ENCODE assay signal across 9 cellular contexts in the genomic region with DNA sequence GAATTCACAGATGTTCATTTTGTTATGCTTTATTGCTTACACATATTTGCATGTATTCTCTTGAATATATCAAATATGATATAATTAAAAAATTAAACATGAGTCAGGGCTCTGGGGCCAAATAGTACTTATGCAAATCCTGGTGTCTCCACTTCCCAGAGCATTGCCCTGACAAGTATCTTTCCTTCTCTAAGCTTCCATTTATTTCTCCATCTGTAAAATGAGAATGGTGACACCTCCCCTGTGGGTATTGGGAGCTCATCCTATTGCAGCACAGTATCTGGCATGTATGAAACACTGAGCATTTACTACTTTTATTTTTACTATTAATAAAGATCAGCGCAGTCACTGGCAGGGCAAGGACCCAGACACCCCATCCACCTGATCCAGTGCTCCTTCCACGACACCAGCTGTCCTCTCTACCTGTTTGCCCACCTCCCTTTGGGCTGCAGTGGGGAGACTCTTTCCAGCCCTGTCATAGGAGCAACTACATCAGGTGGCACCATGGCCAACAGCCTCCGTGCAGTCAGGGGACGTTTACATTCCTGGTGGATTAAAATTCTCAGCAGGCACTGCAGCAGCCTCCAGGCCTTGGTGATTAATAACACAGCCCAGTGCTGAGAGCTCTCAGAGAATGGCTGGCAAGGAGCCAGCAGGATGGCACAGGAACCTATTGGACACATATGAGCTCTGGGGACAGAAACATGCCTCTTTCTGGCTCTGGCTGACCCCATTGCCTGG.
A peak's percentile ranks its signal among the peaks of the same experiment; 100 is the strongest.
DNase-seq lines count a peak whose midpoint lies in the region; ATAC-seq and TF ChIP-seq lines count a peak whose summit lies in the region.
"Had no signal": no experiment of that assay in that cellular context is flagged by ENCODE, and none has a peak within 500 bp of the region (broad histone marks: within the 10 kb centered on the region; RNA-seq: fewer than 3 reads in every experiment).

No MANE protein-coding gene starts in this region.

- no peak overlapping the region for H3K27ac Mint-ChIP-seq in endodermal cell
- H3K27ac Mint-ChIP-seq in activated naive CD4-positive, alpha-beta T cell treated with anti-CD3 and anti-CD28 coated beads, Interleukin-2, amount 10 ng/mL, durations not matched to agents 7 days and 5 days = no peak overlapping the region

- peaks cover 8% of the 10 kb centered on the region for H3K9me3 ChIP-seq in endodermal cell (ENCODE audit: control insufficient read depth, low read length)

- no peak overlapping the region for H3K9ac ChIP-seq in endodermal cell (ENCODE audit: extremely low read depth, low read length, poor library complexity, severe bottlenecking)

- intact Hi-C loops in posterior vena cava (cut with DNase I) = no loop called here

- H3K36me3 ChIP-seq in endodermal cell (ENCODE audit: control insufficient read depth, insufficient read depth, low read length) = no peaks in the 10 kb centered on the region

- no peak overlapping the region for H3K4me3 ChIP-seq in endodermal cell (ENCODE audit: low read length)

- 68 to 79% methylated on average over 4 of the region's 4 CpGs for WGBS in endodermal cell (ENCODE audit: insufficient coverage in 1 of 2, insufficient read length in 1 of 2), 2 experiments

- peaks cover 15% of the 10 kb centered on the region for H3K9me3 Mint-ChIP-seq in endodermal cell
- no peaks in the 10 kb centered on the region for H3K9me3 Mint-ChIP-seq in activated naive CD4-positive, alpha-beta T cell treated with anti-CD3 and anti-CD28 coated beads, Interleukin-2, amount 10 ng/mL, durations not matched to agents 7 days and 5 days

- no peaks in the 10 kb centered on the region for H3K27me3 ChIP-seq in endodermal cell (ENCODE audit: control insufficient read depth, insufficient read depth, low read length, poor library complexity, severe bottlenecking)

- H3K36me3 Mint-ChIP-seq in endodermal cell (ENCODE audit: low read depth) = peaks cover under 1% of the 10 kb centered on the region
- no peaks in the 10 kb centered on the region for H3K36me3 Mint-ChIP-seq in activated naive CD4-positive, alpha-beta T cell treated with anti-CD3 and anti-CD28 coated beads, Interleukin-2, amount 10 ng/mL, durations not matched to agents 7 days and 5 days

- peaks cover 8% of the 10 kb centered on the region for H3K4me1 ChIP-seq in endodermal cell (ENCODE audit: control insufficient read depth, insufficient read depth, low read length)

- no peak overlapping the region for H3K27ac ChIP-seq in endodermal cell (ENCODE audit: low read depth, low read length)
- H3K27ac ChIP-seq: 22Rv1 had no signal

- H3K4me1 Mint-ChIP-seq in endodermal cell = peaks cover 10% of the 10 kb centered on the region
- H3K4me1 Mint-ChIP-seq in activated naive CD4-positive, alpha-beta T cell treated with anti-CD3 and anti-CD28 coated beads, Interleukin-2, amount 10 ng/mL, durations not matched to agents 7 days and 5 days = no peaks in the 10 kb centered on the region

- no peak overlapping the region for H3K4me3 Mint-ChIP-seq in endodermal cell
- no peak overlapping the region for H3K4me3 Mint-ChIP-seq in activated naive CD4-positive, alpha-beta T cell treated with anti-CD3 and anti-CD28 coated beads, Interleukin-2, amount 10 ng/mL, durations not matched to agents 7 days and 5 days

- CTCF ChIA-PET in activated naive CD4-positive, alpha-beta T cell treated with anti-CD3 and anti-CD28 coated beads, Interleukin-2, amount 10 ng/mL, durations not matched to agents 7 days and 5 days (lab: Charles Lee) = interaction anchor here (1.0 kb wide), 1 partner anchor 86 kb away, joined by 4 read pairs; no protein-coding TSS in a partner anchor

- TF ChIP-seq CTCF in endodermal cell (conservative IDR thresholded peaks at IDR 0.05) = no peak

- no peaks in the 10 kb centered on the region for H3K27me3 Mint-ChIP-seq in endodermal cell (ENCODE audit: insufficient read depth)
- H3K27me3 Mint-ChIP-seq in activated naive CD4-positive, alpha-beta T cell treated with anti-CD3 and anti-CD28 coated beads, Interleukin-2, amount 10 ng/mL, durations not matched to agents 7 days and 5 days = peaks cover 34% of the 10 kb centered on the region

- DNase-seq in NCI-H1417 (lab: John Stamatoyannopoulos, UW) (peak; percentile 77 to 92 (median 79)), NCI-H1417 treated with DMSO at 0.1 percent for 48 hours (lab: John Stamatoyannopoulos, UW) (no peak), NCI-H345 treated with DMSO at 0.1 percent for 48 hours (lab: John Stamatoyannopoulos, UW; ENCODE audit: unreplicated experiment) (peak; percentile 88), endodermal cell (peak; percentile 70), posterior vena cava (ENCODE audit: low spot score) (peak; percentile 72), MV-4-11 (lab: John Stamatoyannopoulos, UW) (no peak)
- no peak for DNase-seq in activated naive CD4-positive, alpha-beta T cell treated with anti-CD3 and anti-CD28 coated beads, Interleukin-2, amount 10 ng/mL, durations not matched to agents 7 days and 5 days

- ATAC-seq in HG02973 (IDR thresholded peaks at IDR 0.05; ENCODE audit: unreplicated experiment) = no peak

Comparison
In these comparisons a context has a peak if more than half of its experiments do, and no peak if none do; other contexts are left out.
1. DNase-seq: peak in NCI-H1417 (3 of 3), NCI-H345 treated with DMSO at 0.1 percent for 48 hours (single experiment), endodermal cell (single experiment) and posterior vena cava (single experiment); none in NCI-H1417 treated with DMSO at 0.1 percent for 48 hours (single experiment), activated naive CD4-positive, alpha-beta T cell treated with anti-CD3 and anti-CD28 coated beads, Interleukin-2, amount 10 ng/mL, durations not matched to agents 7 days and 5 days (single experiment) and MV-4-11 (single experiment).